Comparison of ENCODE assay signal across 2 cellular contexts in genomic region chr6:47647626-47648025, GRCh38. TPM values are rescaled to one million over a fixed set of nuclear protein-coding genes. Genes with fewer than 3 reads are reported as not detected.
"Had no signal": no experiment of that assay in that cellular context is flagged by ENCODE, and none has a peak within 500 bp of the region (broad histone marks: within the 10 kb centered on the region; RNA-seq: fewer than 3 reads in every experiment).

No MANE protein-coding gene starts in this region.

RNA-seq across cellular contexts. Expression of gene ADGRF4, which starts 50.8 kb away (rescaled TPM):
- total RNA-seq: Right ventricle myocardium inferior, SJCRH30 had no signal
